Comparison of ENCODE assay signal across 1 cellular context in the genomic region with DNA sequence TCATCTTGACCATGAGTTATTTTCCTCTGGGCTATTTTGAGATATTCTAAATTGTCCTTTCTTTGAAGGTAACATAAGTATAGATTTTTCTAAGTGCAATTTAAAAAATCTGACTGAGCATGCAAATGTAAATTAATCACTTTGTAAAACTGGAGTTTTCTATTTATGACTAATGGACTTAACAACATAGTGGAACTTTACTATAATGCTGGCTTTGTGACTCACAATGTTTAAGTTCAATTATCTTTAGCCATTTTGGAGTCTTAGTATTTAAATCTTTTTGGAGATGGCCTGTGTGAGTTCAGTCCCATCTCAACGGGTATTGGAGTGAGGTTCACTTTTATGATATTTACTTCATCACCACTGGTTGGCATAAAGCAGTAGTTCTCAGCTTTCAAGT.
TF ChIP-seq lines count a peak whose summit lies in the region.

No MANE protein-coding gene starts in this region.

TF ChIP-seq in HepG2, 621 proteins besides CTCF, POLR2A, EP300 and RAD21 (continued from another document):
- TF ChIP-seq, protein P1, sequence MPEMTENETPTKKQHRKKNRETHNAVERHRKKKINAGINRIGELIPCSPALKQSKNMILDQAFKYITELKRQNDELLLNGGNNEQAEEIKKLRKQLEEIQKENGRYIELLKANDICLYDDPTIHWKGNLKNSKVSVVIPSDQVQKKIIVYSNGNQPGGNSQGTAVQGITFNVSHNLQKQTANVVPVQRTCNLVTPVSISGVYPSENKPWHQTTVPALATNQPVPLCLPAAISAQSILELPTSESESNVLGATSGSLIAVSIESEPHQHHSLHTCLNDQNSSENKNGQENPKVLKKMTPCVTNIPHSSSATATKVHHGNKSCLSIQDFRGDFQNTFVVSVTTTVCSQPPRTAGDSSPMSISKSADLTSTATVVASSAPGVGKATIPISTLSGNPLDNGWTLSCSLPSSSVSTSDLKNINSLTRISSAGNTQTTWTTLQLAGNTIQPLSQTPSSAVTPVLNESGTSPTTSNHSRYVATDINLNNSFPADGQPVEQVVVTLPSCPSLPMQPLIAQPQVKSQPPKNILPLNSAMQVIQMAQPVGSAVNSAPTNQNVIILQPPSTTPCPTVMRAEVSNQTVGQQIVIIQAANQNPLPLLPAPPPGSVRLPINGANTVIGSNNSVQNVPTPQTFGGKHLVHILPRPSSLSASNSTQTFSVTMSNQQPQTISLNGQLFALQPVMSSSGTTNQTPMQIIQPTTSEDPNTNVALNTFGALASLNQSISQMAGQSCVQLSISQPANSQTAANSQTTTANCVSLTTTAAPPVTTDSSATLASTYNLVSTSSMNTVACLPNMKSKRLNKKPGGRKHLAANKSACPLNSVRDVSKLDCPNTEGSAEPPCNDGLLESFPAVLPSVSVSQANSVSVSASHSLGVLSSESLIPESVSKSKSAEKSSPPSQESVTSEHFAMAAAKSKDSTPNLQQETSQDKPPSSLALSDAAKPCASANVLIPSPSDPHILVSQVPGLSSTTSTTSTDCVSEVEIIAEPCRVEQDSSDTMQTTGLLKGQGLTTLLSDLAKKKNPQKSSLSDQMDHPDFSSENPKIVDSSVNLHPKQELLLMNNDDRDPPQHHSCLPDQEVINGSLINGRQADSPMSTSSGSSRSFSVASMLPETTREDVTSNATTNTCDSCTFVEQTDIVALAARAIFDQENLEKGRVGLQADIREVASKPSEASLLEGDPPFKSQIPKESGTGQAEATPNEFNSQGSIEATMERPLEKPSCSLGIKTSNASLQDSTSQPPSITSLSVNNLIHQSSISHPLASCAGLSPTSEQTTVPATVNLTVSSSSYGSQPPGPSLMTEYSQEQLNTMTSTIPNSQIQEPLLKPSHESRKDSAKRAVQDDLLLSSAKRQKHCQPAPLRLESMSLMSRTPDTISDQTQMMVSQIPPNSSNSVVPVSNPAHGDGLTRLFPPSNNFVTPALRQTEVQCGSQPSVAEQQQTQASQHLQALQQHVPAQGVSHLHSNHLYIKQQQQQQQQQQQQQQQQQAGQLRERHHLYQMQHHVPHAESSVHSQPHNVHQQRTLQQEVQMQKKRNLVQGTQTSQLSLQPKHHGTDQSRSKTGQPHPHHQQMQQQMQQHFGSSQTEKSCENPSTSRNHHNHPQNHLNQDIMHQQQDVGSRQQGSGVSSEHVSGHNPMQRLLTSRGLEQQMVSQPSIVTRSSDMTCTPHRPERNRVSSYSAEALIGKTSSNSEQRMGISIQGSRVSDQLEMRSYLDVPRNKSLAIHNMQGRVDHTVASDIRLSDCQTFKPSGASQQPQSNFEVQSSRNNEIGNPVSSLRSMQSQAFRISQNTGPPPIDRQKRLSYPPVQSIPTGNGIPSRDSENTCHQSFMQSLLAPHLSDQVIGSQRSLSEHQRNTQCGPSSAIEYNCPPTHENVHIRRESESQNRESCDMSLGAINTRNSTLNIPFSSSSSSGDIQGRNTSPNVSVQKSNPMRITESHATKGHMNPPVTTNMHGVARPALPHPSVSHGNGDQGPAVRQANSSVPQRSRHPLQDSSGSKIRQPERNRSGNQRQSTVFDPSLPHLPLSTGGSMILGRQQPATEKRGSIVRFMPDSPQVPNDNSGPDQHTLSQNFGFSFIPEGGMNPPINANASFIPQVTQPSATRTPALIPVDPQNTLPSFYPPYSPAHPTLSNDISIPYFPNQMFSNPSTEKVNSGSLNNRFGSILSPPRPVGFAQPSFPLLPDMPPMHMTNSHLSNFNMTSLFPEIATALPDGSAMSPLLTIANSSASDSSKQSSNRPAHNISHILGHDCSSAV (CRISPR knock-in tag; IDR thresholded peaks at IDR 0.05; ENCODE audit: borderline replicate concordance): no peak
- TF ChIP-seq RBM22 (optimal IDR thresholded peaks at IDR 0.05; ENCODE audit: low read length) (no peak), HOXA3 (CRISPR knock-in tag; IDR thresholded peaks at IDR 0.05) (no peak), FOXA1 (IDR thresholded peaks at IDR 0.05) (no peak), FOXA1 (CRISPR knock-in tag; IDR thresholded peaks at IDR 0.05) (no peak), NR2F1 (CRISPR knock-in tag; IDR thresholded peaks at IDR 0.05) (no peak), POLR2AphosphoS5 (IDR thresholded peaks at IDR 0.05; ENCODE audit: low read depth, low read length) (no peak), SCMH1 (CRISPR knock-in tag; IDR thresholded peaks at IDR 0.05; ENCODE audit: borderline replicate concordance) (no peak), HNRNPL (IDR thresholded peaks at IDR 0.05; ENCODE audit: low read depth, low read length) (no peak), ZNF441 (CRISPR knock-in tag; IDR thresholded peaks at IDR 0.05; ENCODE audit: borderline replicate concordance) (no peak)
- TF ChIP-seq, protein P2, sequence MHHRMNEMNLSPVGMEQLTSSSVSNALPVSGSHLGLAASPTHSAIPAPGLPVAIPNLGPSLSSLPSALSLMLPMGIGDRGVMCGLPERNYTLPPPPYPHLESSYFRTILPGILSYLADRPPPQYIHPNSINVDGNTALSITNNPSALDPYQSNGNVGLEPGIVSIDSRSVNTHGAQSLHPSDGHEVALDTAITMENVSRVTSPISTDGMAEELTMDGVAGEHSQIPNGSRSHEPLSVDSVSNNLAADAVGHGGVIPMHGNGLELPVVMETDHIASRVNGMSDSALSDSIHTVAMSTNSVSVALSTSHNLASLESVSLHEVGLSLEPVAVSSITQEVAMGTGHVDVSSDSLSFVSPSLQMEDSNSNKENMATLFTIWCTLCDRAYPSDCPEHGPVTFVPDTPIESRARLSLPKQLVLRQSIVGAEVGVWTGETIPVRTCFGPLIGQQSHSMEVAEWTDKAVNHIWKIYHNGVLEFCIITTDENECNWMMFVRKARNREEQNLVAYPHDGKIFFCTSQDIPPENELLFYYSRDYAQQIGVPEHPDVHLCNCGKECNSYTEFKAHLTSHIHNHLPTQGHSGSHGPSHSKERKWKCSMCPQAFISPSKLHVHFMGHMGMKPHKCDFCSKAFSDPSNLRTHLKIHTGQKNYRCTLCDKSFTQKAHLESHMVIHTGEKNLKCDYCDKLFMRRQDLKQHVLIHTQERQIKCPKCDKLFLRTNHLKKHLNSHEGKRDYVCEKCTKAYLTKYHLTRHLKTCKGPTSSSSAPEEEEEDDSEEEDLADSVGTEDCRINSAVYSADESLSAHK (CRISPR knock-in tag; IDR thresholded peaks at IDR 0.05; ENCODE audit: borderline replicate concordance): no peak
